In genomic region chr17:7060165-7060890, GRCh38 we compare ENCODE assay signal across 10 cellular contexts. TPM values are rescaled to one million over a fixed set of nuclear protein-coding genes. Genes with fewer than 3 reads are reported as not detected.
DNase-seq lines count a peak whose midpoint lies in the region; ATAC-seq, FAIRE-seq and TF ChIP-seq lines count a peak whose summit lies in the region.
"Had no signal": no experiment of that assay in that cellular context is flagged by ENCODE, and none has a peak within 500 bp of the region (broad histone marks: within the 10 kb centered on the region; RNA-seq: fewer than 3 reads in every experiment).

No MANE protein-coding gene starts in this region.

- no peaks in the 10 kb centered on the region for H3K9me3 ChIP-seq in GM12878 (replicated peaks; ENCODE audit: control insufficient read depth, insufficient read depth, low read length)
- H3K9me3 ChIP-seq: adrenal gland, upper lobe of right lung had no signal

- intact Hi-C loops in GM12878 (cut with micrococcal nuclease; ENCODE audit: unreplicated experiment) (no loop called here), left colon (cut with DNase I, micrococcal nuclease) (no loop called here)

- H3K27ac ChIP-seq in GM12878 (ENCODE audit: control insufficient read depth, insufficient read depth) (no peak overlapping the region), coronary artery (no peak overlapping the region)
- H3K27ac ChIP-seq: upper lobe of right lung had no signal

- 39% methylated on average over 6 of the region's 6 CpGs for WGBS in GM12878 (ENCODE audit: insufficient coverage, insufficient replicate concordance, low lambda C conversion rate, missing lambda C conversion rate)

- no peak for TF ChIP-seq EP300 in GM12878 (IDR thresholded peaks at IDR 0.05; ENCODE audit: borderline replicate concordance in 1 of 2, control insufficient read depth in 1 of 2, low read depth in 2 of 2, low read length in 2 of 2)

- no peak for TF ChIP-seq POLR2A in GM12878 (IDR thresholded peaks at IDR 0.05; ENCODE audit: low read depth, low read length)

- ATAC-seq in GM12878, result peak; percentile 81
- no peak for ATAC-seq in left colon
- ATAC-seq in GM21390 (IDR thresholded peaks at IDR 0.05; ENCODE audit: unreplicated experiment), result no peak
- ATAC-seq: upper lobe of right lung had no signal

- H3K9ac ChIP-seq in GM12878 (ENCODE audit: control insufficient read depth, insufficient read depth, low read length), result no peak overlapping the region

- RAD21 ChIA-PET in GM12878 (lab: Charles Lee; ENCODE audit: unreplicated experiment), result interaction anchor here (0.6 kb wide), 1 partner anchor 73 kb away, joined by 4 read pairs; no protein-coding TSS in a partner anchor

- CTCF ChIA-PET in GM12878 (lab: Yijun Ruan, JAX), result interaction anchor here (3.0 to 21.9 kb wide), 2 partner anchors 15 to 77 kb away, joined by 9 to 590 read pairs; no protein-coding TSS in a partner anchor

- in situ Hi-C loops in GM12878 (cut with MboI), result no loop called here

- BruUV-seq in GM12878 (replicated peaks; lab: Mats Ljungman, UMichigan), result no TSS peak

- no peaks in the 10 kb centered on the region for H3K27me3 ChIP-seq in GM12878 (replicated peaks in 1 of 2; ENCODE audit: control insufficient read depth in 2 of 2, insufficient read depth in 2 of 2, low read length in 1 of 2)
- H3K27me3 ChIP-seq: adrenal gland had no signal

- SMC1A ChIA-PET in GM12878 (lab: Charles Lee; ENCODE audit: uncharacterized antibody, unreplicated experiment), result interaction anchor here (0.7 kb wide), 1 partner anchor 72 kb away, joined by 3 read pairs; no protein-coding TSS in a partner anchor

- H3K4me1 ChIP-seq in GM12878 (ENCODE audit: control insufficient read depth, insufficient read depth, low read length), result no peaks in the 10 kb centered on the region
- H3K4me1 ChIP-seq: adrenal gland, upper lobe of right lung had no signal

- no peaks in the 10 kb centered on the region for H4K20me1 ChIP-seq in GM12878 (ENCODE audit: control insufficient read depth, insufficient read depth)

- TF ChIP-seq CTCF in GM12878 (IDR thresholded peaks at IDR 0.05 in 2 of 3, conservative IDR thresholded peaks at IDR 0.05 in 1 of 3; ENCODE audit: control insufficient read depth in 2 of 3, extremely low read depth in 1 of 3, insufficient read depth in 1 of 3, low read depth in 3 of 3, low read length in 3 of 3) (no peak), coronary artery (IDR thresholded peaks at IDR 0.05) (no peak)

- H2AFZ ChIP-seq in GM12878 (ENCODE audit: control insufficient read depth, low read depth, low read length), result no peak overlapping the region

- H3K4me3 ChIP-seq in GM12878 (no peak overlapping the region), coronary artery (no peak overlapping the region)
- H3K4me3 ChIP-seq: adrenal gland, upper lobe of right lung had no signal

- H3K36me3 ChIP-seq in GM12878 (ENCODE audit: control insufficient read depth in 2 of 2, insufficient read depth in 2 of 2, low read length in 1 of 2), result no peaks in the 10 kb centered on the region
- H3K36me3 ChIP-seq: adrenal gland, upper lobe of right lung had no signal

- no peaks in the 10 kb centered on the region for H3K79me2 ChIP-seq in GM12878 (ENCODE audit: control insufficient read depth, insufficient read depth, low read length)

- TF ChIP-seq RAD21 in GM12878 (IDR thresholded peaks at IDR 0.05; ENCODE audit: insufficient read depth, low read depth, low read length), result no peak

- peak; percentile 94 for DNase-seq in Daoy (ENCODE audit: low read depth)
- DNase-seq in OCI-M1 (lab: John Stamatoyannopoulos, UW), result peak; percentile 19
- DNase-seq in GM12878 (ENCODE audit: low read depth, low spot score), result no peak
- DNase-seq in pulmonary artery endothelial cell (ENCODE audit: low read depth, low spot score), result peak; percentile 100
- no peak for DNase-seq in coronary artery (ENCODE audit: low spot score)
- no peak for DNase-seq in left colon
- no peak for DNase-seq in NCI-H69 (lab: John Stamatoyannopoulos, UW)
- DNase-seq: upper lobe of right lung had no signal

- FAIRE-seq in GM12878 (lab: Jason Lieb, UNC), result no peak

- POLR2A ChIA-PET in GM12878 (lab: Charles Lee), result no interaction called here

- H3K4me2 ChIP-seq in GM12878 (ENCODE audit: control insufficient read depth, insufficient read depth), result no peak overlapping the region

RNA-seq across cellular contexts. Expression of gene SLC16A11, which starts 16.4 kb away (rescaled TPM):
- total RNA-seq in Daoy (2014; rRNA removed; shearing (Covaris generic)), result not detected in 2 replicates
- 3.5 and 3.7 TPM in 2 replicates for total RNA-seq in GM12878 (2013; cell fraction: nucleolus; rRNA removed)
- total RNA-seq in GM12878 (2014; rRNA removed) (1.1 and 1.8 TPM in 2 replicates), GM12878 (2014; rRNA removed; fragmentation: Illumina TruSeq; extraction: Trizol) (0.28 and 0.72 TPM in 2 replicates), GM12878 (2021) (2.0 and 2.7 TPM in 2 replicates), pulmonary artery endothelial cell (0.26 and 0.78 TPM in 2 replicates), left colon (under 1 TPM; 0.58 to 0.84 TPM)
- polyA plus RNA-seq in GM12878 (2011; ENCODE audit: low read depth), result 0.18 TPM
- polyA plus RNA-seq in GM12878 (2011; rRNA removed) (0.11 TPM in 1 of 2 replicates, not detected in the other), GM12878 (2014; fragmentation: Illumina TruSeq; extraction: Trizol) (0.15 TPM in 1 of 2 replicates, not detected in the other), GM12878 (2014; fragmentation: Nextera tagmentation; extraction: Ambion mirVana) (under 1 TPM; 0.24 to 0.35 TPM), GM12878 (2014; rRNA removed) (1.5 and 1.6 TPM in 2 replicates), GM12878 (2016; fragmentation: Nextera tagmentation; extraction: Ambion mirVana) (1 to 10 TPM in 1 of 2 experiments, under 1 TPM in 1; 0.97 to 1.1 TPM)
- polyA plus RNA-seq in GM12878 (2011; cell fraction: cytosol; rRNA removed), result 0.13 and 0.15 TPM in 2 replicates
- 1.1 TPM in 2 replicates for polyA plus RNA-seq in GM12878 (2011; cell fraction: nucleus; rRNA removed)
- polyA plus RNA-seq in GM12878 (2012), result 1.2 TPM in 2 replicates
- polyA minus RNA-seq in GM12878 (2011; rRNA and poly(A)+ RNA removed), result not detected in 2 replicates
- polyA minus RNA-seq in GM12878 (2011; cell fraction: cytosol; rRNA and poly(A)+ RNA removed), result not detected in 2 replicates
- polyA minus RNA-seq in GM12878 (2011; cell fraction: nucleus; rRNA and poly(A)+ RNA removed), result 0.24 and 1.2 TPM in 2 replicates

RNA-seq across cellular contexts. Expression of gene CLEC10A, which starts 19.7 kb away (rescaled TPM):
- total RNA-seq in Daoy (2014; rRNA removed; shearing (Covaris generic)), result not detected in 2 replicates
- total RNA-seq in GM12878 (2013; cell fraction: nucleolus; rRNA removed), result not detected in 2 replicates
- total RNA-seq in GM12878 (2014; rRNA removed) (not detected in 2 replicates), GM12878 (2014; rRNA removed; fragmentation: Illumina TruSeq; extraction: Trizol) (not detected in 2 replicates), GM12878 (2021) (not detected in 2 replicates), pulmonary artery endothelial cell (0.07 and 0.14 TPM in 2 replicates), left colon (1 to 10 TPM; 4.2 to 7.6 TPM)
- polyA plus RNA-seq in GM12878 (2011; ENCODE audit: low read depth), result not detected
- polyA plus RNA-seq in GM12878 (2011; rRNA removed) (not detected in 2 replicates), GM12878 (2014; fragmentation: Illumina TruSeq; extraction: Trizol) (not detected in 2 replicates), GM12878 (2014; fragmentation: Nextera tagmentation; extraction: Ambion mirVana) (not detected), GM12878 (2014; rRNA removed) (not detected in 2 replicates), GM12878 (2016; fragmentation: Nextera tagmentation; extraction: Ambion mirVana) (not detected)
- polyA plus RNA-seq in GM12878 (2011; cell fraction: cytosol; rRNA removed), result not detected in 2 replicates
- polyA plus RNA-seq in GM12878 (2011; cell fraction: nucleus; rRNA removed), result not detected in 2 replicates
- not detected in 2 replicates for polyA plus RNA-seq in GM12878 (2012)
- polyA minus RNA-seq in GM12878 (2011; rRNA and poly(A)+ RNA removed), result not detected in 2 replicates
- polyA minus RNA-seq in GM12878 (2011; cell fraction: cytosol; rRNA and poly(A)+ RNA removed), result not detected in 2 replicates
- polyA minus RNA-seq in GM12878 (2011; cell fraction: nucleus; rRNA and poly(A)+ RNA removed), result not detected in 2 replicates

RNA-seq across cellular contexts. Expression of gene SLC16A13, which starts 24.5 kb away (rescaled TPM):
- total RNA-seq in Daoy (2014; rRNA removed; shearing (Covaris generic)), result 0.34 TPM in 1 of 2 replicates, not detected in the other
- total RNA-seq in GM12878 (2013; cell fraction: nucleolus; rRNA removed), result 3.6 and 4.1 TPM in 2 replicates
- total RNA-seq in GM12878 (2014; rRNA removed) (2.6 and 2.7 TPM in 2 replicates), GM12878 (2014; rRNA removed; fragmentation: Illumina TruSeq; extraction: Trizol) (2.1 and 2.3 TPM in 2 replicates), GM12878 (2021) (11.9 and 12.1 TPM in 2 replicates), pulmonary artery endothelial cell (0.92 and 1.4 TPM in 2 replicates), left colon (10 to 100 TPM in 1 of 2 donors, 1 to 10 TPM in 1; 9.0 to 10.0 TPM)
- polyA plus RNA-seq in GM12878 (2011; ENCODE audit: low read depth), result 2.4 TPM
- polyA plus RNA-seq in GM12878 (2011; rRNA removed) (0.81 and 1.7 TPM in 2 replicates), GM12878 (2014; fragmentation: Illumina TruSeq; extraction: Trizol) (2.9 and 4.0 TPM in 2 replicates), GM12878 (2014; fragmentation: Nextera tagmentation; extraction: Ambion mirVana) (under 1 TPM; 0.34 to 0.46 TPM), GM12878 (2014; rRNA removed) (5.6 TPM in 2 replicates), GM12878 (2016; fragmentation: Nextera tagmentation; extraction: Ambion mirVana) (1 to 10 TPM; 5.9 to 6.8 TPM)
- polyA plus RNA-seq in GM12878 (2011; cell fraction: cytosol; rRNA removed), result 2.1 and 2.3 TPM in 2 replicates
- polyA plus RNA-seq in GM12878 (2011; cell fraction: nucleus; rRNA removed), result 5.8 and 6.6 TPM in 2 replicates
- 4.4 and 5.2 TPM in 2 replicates for polyA plus RNA-seq in GM12878 (2012)
- polyA minus RNA-seq in GM12878 (2011; rRNA and poly(A)+ RNA removed), result 3.7 and 5.4 TPM in 2 replicates
- polyA minus RNA-seq in GM12878 (2011; cell fraction: cytosol; rRNA and poly(A)+ RNA removed), result 0.83 and 3.5 TPM in 2 replicates
- polyA minus RNA-seq in GM12878 (2011; cell fraction: nucleus; rRNA and poly(A)+ RNA removed), result 5.6 and 9.0 TPM in 2 replicates

RNA-seq across cellular contexts. Expression of gene BCL6B, which starts 37.5 kb away (rescaled TPM):
- total RNA-seq in Daoy (2014; rRNA removed; shearing (Covaris generic)), result not detected in 2 replicates
- 1.1 and 2.2 TPM in 2 replicates for total RNA-seq in GM12878 (2013; cell fraction: nucleolus; rRNA removed)
- total RNA-seq in GM12878 (2014; rRNA removed), result 0.06 and 0.22 TPM in 2 replicates
- 0.09 and 0.18 TPM in 2 replicates for total RNA-seq in GM12878 (2014; rRNA removed; fragmentation: Illumina TruSeq; extraction: Trizol)
- total RNA-seq in GM12878 (2021), result 0.56 and 0.85 TPM in 2 replicates
- 0.18 TPM for polyA plus RNA-seq in GM12878 (2011; ENCODE audit: low read depth)
- 0.10 and 0.12 TPM in 2 replicates for polyA plus RNA-seq in GM12878 (2011; rRNA removed)
- polyA plus RNA-seq in GM12878 (2011; cell fraction: cytosol; rRNA removed), result 0.15 and 0.27 TPM in 2 replicates
- 0.66 and 0.73 TPM in 2 replicates for polyA plus RNA-seq in GM12878 (2011; cell fraction: nucleus; rRNA removed)
- polyA plus RNA-seq in GM12878 (2012), result 0.13 and 0.20 TPM in 2 replicates
- 0.05 and 0.15 TPM in 2 replicates for polyA plus RNA-seq in GM12878 (2014; fragmentation: Illumina TruSeq; extraction: Trizol)
- polyA plus RNA-seq in GM12878 (2014; fragmentation: Nextera tagmentation; extraction: Ambion mirVana), result under 1 TPM; 0.09 to 0.11 TPM
- polyA plus RNA-seq in GM12878 (2014; rRNA removed), result 0.08 and 0.14 TPM in 2 replicates
- polyA plus RNA-seq in GM12878 (2016; fragmentation: Nextera tagmentation; extraction: Ambion mirVana), result under 1 TPM in 1 of 2 experiments, not detected in 1; 0.32 TPM
- 0.26 and 0.29 TPM in 2 replicates for polyA minus RNA-seq in GM12878 (2011; rRNA and poly(A)+ RNA removed)
- polyA minus RNA-seq in GM12878 (2011; cell fraction: cytosol; rRNA and poly(A)+ RNA removed), result 2.1 TPM in 1 of 2 replicates, not detected in the other
- 0.85 TPM in 1 of 2 replicates, not detected in the other for polyA minus RNA-seq in GM12878 (2011; cell fraction: nucleus; rRNA and poly(A)+ RNA removed)
- 101 and 117 TPM in 2 replicates for total RNA-seq in pulmonary artery endothelial cell
- total RNA-seq in left colon, result 1 to 10 TPM; 2.0 to 2.6 TPM

RNA-seq across cellular contexts. Expression of gene RNASEK, which starts 47.9 kb away (rescaled TPM):
- 72.7 and 82.3 TPM in 2 replicates for total RNA-seq in Daoy (2014; rRNA removed; shearing (Covaris generic))
- 33.2 and 42.6 TPM in 2 replicates for total RNA-seq in GM12878 (2013; cell fraction: nucleolus; rRNA removed)
- total RNA-seq in GM12878 (2014; rRNA removed) (247 and 253 TPM in 2 replicates), GM12878 (2014; rRNA removed; fragmentation: Illumina TruSeq; extraction: Trizol) (96.6 and 106 TPM in 2 replicates), GM12878 (2021) (171 and 175 TPM in 2 replicates), pulmonary artery endothelial cell (54.3 and 60.5 TPM in 2 replicates), left colon (100 to 1,000 TPM; 183 to 188 TPM)
- polyA plus RNA-seq in GM12878 (2011; ENCODE audit: low read depth), result 208 TPM
- polyA plus RNA-seq in GM12878 (2011; rRNA removed) (54.4 and 97.4 TPM in 2 replicates), GM12878 (2014; fragmentation: Illumina TruSeq; extraction: Trizol) (87.0 and 218 TPM in 2 replicates), GM12878 (2014; fragmentation: Nextera tagmentation; extraction: Ambion mirVana) (100 to 1,000 TPM; 108 to 150 TPM), GM12878 (2014; rRNA removed) (202 and 223 TPM in 2 replicates), GM12878 (2016; fragmentation: Nextera tagmentation; extraction: Ambion mirVana) (100 to 1,000 TPM; 342 to 345 TPM)
- polyA plus RNA-seq in GM12878 (2011; cell fraction: cytosol; rRNA removed), result 148 and 167 TPM in 2 replicates
- polyA plus RNA-seq in GM12878 (2011; cell fraction: nucleus; rRNA removed), result 104 and 128 TPM in 2 replicates
- polyA plus RNA-seq in GM12878 (2012), result 332 and 422 TPM in 2 replicates
- 43.1 and 73.6 TPM in 2 replicates for polyA minus RNA-seq in GM12878 (2011; rRNA and poly(A)+ RNA removed)
- 77.8 and 83.1 TPM in 2 replicates for polyA minus RNA-seq in GM12878 (2011; cell fraction: cytosol; rRNA and poly(A)+ RNA removed)
- polyA minus RNA-seq in GM12878 (2011; cell fraction: nucleus; rRNA and poly(A)+ RNA removed), result 29.1 and 37.7 TPM in 2 replicates

Comparison
In these comparisons a context has a peak if more than half of its experiments do, and no peak if none do; other contexts are left out.
1. DNase-seq: peak in Daoy (single experiment), OCI-M1 (single experiment) and pulmonary artery endothelial cell (single experiment); none in GM12878 (single experiment), coronary artery (single experiment), left colon (0 of 2) and NCI-H69 (single experiment).